1 cellular context compared by ENCODE assay signal in the genomic region with DNA sequence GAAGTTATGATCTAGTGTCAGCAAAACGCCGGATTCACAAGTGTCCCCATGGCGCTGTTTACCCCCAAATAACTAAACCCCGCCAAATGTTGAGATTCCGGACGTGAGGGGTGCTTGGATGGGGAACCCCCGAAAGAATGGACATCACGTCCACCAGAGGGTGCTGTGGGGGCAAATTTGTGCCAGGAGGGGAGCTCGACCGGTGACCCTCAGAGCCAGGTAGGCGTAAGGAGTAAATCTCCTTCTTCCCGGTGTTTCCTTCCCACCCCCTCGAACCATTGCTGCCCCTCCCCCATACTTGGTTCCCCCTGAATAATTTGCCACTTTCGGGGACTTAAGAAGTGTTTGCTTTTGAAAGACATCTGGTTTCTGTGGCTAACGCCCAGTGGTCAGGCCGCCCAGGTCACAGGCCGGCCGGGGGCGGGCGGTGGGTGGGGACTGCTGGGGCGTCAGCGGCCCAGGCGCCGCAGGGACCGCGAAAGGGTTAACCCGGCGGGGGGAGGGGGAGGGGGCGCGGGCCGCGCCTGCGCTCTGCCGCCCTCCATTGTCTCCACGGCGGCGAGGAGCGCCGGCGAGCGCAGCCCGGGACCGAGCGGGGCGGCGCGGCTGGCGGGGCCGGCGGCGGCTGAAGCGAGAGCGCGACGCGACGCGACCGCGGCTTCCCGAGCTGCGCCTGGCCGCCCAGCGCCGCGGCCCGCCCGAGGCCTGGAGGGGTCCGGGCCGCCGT.
A peak's percentile ranks its signal among the peaks of the same experiment; 100 is the strongest.
TF ChIP-seq lines count a peak whose summit lies in the region.

A gene (plus strand): TSS at position 544 of the 727 bp plus-strand sequence. CDS start 648 bp downstream, outside the sequence.

TF ChIP-seq in GM12878, 131 proteins besides CTCF, POLR2A, EP300 and RAD21 (continued from another document and continues in another):
- TF ChIP-seq FOXK2 (IDR thresholded peaks at IDR 0.05) (no peak), MXI1 (IDR thresholded peaks at IDR 0.05; ENCODE audit: low read depth, low read length) (peak; percentile 55; the same call in 1 of the 2 replicates), HCFC1 (IDR thresholded peaks at IDR 0.05; ENCODE audit: low read length) (no peak), DPF2 (IDR thresholded peaks at IDR 0.05) (no peak), CBX5 (IDR thresholded peaks at IDR 0.05; ENCODE audit: low read depth) (no peak), ASH2L (IDR thresholded peaks at IDR 0.05; ENCODE audit: borderline replicate concordance, low read depth) (no peak), NFXL1 (IDR thresholded peaks at IDR 0.05; ENCODE audit: borderline replicate concordance) (no peak), NFIC (IDR thresholded peaks at IDR 0.05; ENCODE audit: low read depth, low read length) (peak; percentile 83), NRF1 (conservative IDR thresholded peaks at IDR 0.05; ENCODE audit: low read depth, low read length) (peak; percentile 43; the same call in 1 of the 2 replicates), HDAC2 (IDR thresholded peaks at IDR 0.05) (no peak), RBBP5 (conservative IDR thresholded peaks at IDR 0.05) (no peak), TCF7 (IDR thresholded peaks at IDR 0.05; ENCODE audit: borderline replicate concordance) (peak; percentile 75; the same call in 1 of the 2 replicates), ZNF622 (IDR thresholded peaks at IDR 0.05) (no peak), MTA2 (IDR thresholded peaks at IDR 0.05; ENCODE audit: low read depth) (peak; percentile 74), EZH2 (IDR thresholded peaks at IDR 0.05; ENCODE audit: borderline replicate concordance, control insufficient read depth, low read depth, low read length) (no peak), ZNF207 (IDR thresholded peaks at IDR 0.05; ENCODE audit: borderline replicate concordance) (no peak), MYB (IDR thresholded peaks at IDR 0.05; ENCODE audit: borderline replicate concordance, low read depth, low read length) (no peak), RFX5 (IDR thresholded peaks at IDR 0.05; ENCODE audit: low read depth, low read length) (no peak), SMC3 (IDR thresholded peaks at IDR 0.05; ENCODE audit: borderline replicate concordance, low read length) (peak; percentile 82), NR2F1 (conservative IDR thresholded peaks at IDR 0.05) (peak; percentile 93), HDAC6 (IDR thresholded peaks at IDR 0.05; ENCODE audit: unreplicated experiment) (no peak), RCOR1 (conservative IDR thresholded peaks at IDR 0.05; ENCODE audit: low read depth, low read length) (0 out of 2 replicates have a peak, but pooled peaks have one; percentile 23), IKZF1 (conservative IDR thresholded peaks at IDR 0.05) (peak; percentile 53), POLR2AphosphoS2 (IDR thresholded peaks at IDR 0.05; ENCODE audit: low read depth, low read length) (no peak), LARP7 (IDR thresholded peaks at IDR 0.05) (no peak; the same call in 1 of the 2 replicates), SMAD1 (IDR thresholded peaks at IDR 0.05; ENCODE audit: low read depth, partially characterized antibody) (no peak), CHD1 (IDR thresholded peaks at IDR 0.05; ENCODE audit: low read depth, low read length) (peak; percentile 64; the same call in 1 of the 2 replicates), EED (IDR thresholded peaks at IDR 0.05; ENCODE audit: low read depth) (peak; percentile 92), ETV6 (conservative IDR thresholded peaks at IDR 0.05 in 1 of 2, IDR thresholded peaks at IDR 0.05 in 1 of 2; ENCODE audit: borderline replicate concordance in 1 of 2, low read depth in 1 of 2) (no peak; a peak in 1 of 4 replicates), ESRRA (IDR thresholded peaks at IDR 0.05; ENCODE audit: low read length) (no peak)
- TF ChIP-seq, protein P1, sequence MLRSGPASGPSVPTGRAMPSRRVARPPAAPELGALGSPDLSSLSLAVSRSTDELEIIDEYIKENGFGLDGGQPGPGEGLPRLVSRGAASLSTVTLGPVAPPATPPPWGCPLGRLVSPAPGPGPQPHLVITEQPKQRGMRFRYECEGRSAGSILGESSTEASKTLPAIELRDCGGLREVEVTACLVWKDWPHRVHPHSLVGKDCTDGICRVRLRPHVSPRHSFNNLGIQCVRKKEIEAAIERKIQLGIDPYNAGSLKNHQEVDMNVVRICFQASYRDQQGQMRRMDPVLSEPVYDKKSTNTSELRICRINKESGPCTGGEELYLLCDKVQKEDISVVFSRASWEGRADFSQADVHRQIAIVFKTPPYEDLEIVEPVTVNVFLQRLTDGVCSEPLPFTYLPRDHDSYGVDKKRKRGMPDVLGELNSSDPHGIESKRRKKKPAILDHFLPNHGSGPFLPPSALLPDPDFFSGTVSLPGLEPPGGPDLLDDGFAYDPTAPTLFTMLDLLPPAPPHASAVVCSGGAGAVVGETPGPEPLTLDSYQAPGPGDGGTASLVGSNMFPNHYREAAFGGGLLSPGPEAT (IDR thresholded peaks at IDR 0.05; ENCODE audit: low read depth) = peak; percentile 53; the same call in 1 of the 2 replicates
- TF ChIP-seq, protein P2, sequence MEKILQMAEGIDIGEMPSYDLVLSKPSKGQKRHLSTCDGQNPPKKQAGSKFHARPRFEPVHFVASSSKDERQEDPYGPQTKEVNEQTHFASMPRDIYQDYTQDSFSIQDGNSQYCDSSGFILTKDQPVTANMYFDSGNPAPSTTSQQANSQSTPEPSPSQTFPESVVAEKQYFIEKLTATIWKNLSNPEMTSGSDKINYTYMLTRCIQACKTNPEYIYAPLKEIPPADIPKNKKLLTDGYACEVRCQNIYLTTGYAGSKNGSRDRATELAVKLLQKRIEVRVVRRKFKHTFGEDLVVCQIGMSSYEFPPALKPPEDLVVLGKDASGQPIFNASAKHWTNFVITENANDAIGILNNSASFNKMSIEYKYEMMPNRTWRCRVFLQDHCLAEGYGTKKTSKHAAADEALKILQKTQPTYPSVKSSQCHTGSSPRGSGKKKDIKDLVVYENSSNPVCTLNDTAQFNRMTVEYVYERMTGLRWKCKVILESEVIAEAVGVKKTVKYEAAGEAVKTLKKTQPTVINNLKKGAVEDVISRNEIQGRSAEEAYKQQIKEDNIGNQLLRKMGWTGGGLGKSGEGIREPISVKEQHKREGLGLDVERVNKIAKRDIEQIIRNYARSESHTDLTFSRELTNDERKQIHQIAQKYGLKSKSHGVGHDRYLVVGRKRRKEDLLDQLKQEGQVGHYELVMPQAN (conservative IDR thresholded peaks at IDR 0.05) = no peak
- TF ChIP-seq, protein P3, sequence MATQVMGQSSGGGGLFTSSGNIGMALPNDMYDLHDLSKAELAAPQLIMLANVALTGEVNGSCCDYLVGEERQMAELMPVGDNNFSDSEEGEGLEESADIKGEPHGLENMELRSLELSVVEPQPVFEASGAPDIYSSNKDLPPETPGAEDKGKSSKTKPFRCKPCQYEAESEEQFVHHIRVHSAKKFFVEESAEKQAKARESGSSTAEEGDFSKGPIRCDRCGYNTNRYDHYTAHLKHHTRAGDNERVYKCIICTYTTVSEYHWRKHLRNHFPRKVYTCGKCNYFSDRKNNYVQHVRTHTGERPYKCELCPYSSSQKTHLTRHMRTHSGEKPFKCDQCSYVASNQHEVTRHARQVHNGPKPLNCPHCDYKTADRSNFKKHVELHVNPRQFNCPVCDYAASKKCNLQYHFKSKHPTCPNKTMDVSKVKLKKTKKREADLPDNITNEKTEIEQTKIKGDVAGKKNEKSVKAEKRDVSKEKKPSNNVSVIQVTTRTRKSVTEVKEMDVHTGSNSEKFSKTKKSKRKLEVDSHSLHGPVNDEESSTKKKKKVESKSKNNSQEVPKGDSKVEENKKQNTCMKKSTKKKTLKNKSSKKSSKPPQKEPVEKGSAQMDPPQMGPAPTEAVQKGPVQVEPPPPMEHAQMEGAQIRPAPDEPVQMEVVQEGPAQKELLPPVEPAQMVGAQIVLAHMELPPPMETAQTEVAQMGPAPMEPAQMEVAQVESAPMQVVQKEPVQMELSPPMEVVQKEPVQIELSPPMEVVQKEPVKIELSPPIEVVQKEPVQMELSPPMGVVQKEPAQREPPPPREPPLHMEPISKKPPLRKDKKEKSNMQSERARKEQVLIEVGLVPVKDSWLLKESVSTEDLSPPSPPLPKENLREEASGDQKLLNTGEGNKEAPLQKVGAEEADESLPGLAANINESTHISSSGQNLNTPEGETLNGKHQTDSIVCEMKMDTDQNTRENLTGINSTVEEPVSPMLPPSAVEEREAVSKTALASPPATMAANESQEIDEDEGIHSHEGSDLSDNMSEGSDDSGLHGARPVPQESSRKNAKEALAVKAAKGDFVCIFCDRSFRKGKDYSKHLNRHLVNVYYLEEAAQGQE (IDR thresholded peaks at IDR 0.05; ENCODE audit: low read depth, low read length) = no peak
- TF ChIP-seq, protein P4, sequence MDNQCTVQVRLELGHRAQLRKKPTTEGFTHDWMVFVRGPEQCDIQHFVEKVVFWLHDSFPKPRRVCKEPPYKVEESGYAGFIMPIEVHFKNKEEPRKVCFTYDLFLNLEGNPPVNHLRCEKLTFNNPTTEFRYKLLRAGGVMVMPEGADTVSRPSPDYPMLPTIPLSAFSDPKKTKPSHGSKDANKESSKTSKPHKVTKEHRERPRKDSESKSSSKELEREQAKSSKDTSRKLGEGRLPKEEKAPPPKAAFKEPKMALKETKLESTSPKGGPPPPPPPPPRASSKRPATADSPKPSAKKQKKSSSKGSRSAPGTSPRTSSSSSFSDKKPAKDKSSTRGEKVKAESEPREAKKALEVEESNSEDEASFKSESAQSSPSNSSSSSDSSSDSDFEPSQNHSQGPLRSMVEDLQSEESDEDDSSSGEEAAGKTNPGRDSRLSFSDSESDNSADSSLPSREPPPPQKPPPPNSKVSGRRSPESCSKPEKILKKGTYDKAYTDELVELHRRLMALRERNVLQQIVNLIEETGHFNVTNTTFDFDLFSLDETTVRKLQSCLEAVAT (IDR thresholded peaks at IDR 0.05) = peak; percentile 85
- TF ChIP-seq, protein P5, sequence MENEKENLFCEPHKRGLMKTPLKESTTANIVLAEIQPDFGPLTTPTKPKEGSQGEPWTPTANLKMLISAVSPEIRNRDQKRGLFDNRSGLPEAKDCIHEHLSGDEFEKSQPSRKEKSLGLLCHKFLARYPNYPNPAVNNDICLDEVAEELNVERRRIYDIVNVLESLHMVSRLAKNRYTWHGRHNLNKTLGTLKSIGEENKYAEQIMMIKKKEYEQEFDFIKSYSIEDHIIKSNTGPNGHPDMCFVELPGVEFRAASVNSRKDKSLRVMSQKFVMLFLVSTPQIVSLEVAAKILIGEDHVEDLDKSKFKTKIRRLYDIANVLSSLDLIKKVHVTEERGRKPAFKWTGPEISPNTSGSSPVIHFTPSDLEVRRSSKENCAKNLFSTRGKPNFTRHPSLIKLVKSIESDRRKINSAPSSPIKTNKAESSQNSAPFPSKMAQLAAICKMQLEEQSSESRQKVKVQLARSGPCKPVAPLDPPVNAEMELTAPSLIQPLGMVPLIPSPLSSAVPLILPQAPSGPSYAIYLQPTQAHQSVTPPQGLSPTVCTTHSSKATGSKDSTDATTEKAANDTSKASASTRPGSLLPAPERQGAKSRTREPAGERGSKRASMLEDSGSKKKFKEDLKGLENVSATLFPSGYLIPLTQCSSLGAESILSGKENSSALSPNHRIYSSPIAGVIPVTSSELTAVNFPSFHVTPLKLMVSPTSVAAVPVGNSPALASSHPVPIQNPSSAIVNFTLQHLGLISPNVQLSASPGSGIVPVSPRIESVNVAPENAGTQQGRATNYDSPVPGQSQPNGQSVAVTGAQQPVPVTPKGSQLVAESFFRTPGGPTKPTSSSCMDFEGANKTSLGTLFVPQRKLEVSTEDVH (IDR thresholded peaks at IDR 0.05; ENCODE audit: low read depth, partially characterized antibody) = peak; percentile 39
- TF ChIP-seq, protein P6, sequence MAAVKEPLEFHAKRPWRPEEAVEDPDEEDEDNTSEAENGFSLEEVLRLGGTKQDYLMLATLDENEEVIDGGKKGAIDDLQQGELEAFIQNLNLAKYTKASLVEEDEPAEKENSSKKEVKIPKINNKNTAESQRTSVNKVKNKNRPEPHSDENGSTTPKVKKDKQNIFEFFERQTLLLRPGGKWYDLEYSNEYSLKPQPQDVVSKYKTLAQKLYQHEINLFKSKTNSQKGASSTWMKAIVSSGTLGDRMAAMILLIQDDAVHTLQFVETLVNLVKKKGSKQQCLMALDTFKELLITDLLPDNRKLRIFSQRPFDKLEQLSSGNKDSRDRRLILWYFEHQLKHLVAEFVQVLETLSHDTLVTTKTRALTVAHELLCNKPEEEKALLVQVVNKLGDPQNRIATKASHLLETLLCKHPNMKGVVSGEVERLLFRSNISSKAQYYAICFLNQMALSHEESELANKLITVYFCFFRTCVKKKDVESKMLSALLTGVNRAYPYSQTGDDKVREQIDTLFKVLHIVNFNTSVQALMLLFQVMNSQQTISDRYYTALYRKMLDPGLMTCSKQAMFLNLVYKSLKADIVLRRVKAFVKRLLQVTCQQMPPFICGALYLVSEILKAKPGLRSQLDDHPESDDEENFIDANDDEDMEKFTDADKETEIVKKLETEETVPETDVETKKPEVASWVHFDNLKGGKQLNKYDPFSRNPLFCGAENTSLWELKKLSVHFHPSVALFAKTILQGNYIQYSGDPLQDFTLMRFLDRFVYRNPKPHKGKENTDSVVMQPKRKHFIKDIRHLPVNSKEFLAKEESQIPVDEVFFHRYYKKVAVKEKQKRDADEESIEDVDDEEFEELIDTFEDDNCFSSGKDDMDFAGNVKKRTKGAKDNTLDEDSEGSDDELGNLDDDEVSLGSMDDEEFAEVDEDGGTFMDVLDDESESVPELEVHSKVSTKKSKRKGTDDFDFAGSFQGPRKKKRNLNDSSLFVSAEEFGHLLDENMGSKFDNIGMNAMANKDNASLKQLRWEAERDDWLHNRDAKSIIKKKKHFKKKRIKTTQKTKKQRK (IDR thresholded peaks at IDR 0.05; ENCODE audit: low read depth, low read length) = no peak
- TF ChIP-seq, protein P7, sequence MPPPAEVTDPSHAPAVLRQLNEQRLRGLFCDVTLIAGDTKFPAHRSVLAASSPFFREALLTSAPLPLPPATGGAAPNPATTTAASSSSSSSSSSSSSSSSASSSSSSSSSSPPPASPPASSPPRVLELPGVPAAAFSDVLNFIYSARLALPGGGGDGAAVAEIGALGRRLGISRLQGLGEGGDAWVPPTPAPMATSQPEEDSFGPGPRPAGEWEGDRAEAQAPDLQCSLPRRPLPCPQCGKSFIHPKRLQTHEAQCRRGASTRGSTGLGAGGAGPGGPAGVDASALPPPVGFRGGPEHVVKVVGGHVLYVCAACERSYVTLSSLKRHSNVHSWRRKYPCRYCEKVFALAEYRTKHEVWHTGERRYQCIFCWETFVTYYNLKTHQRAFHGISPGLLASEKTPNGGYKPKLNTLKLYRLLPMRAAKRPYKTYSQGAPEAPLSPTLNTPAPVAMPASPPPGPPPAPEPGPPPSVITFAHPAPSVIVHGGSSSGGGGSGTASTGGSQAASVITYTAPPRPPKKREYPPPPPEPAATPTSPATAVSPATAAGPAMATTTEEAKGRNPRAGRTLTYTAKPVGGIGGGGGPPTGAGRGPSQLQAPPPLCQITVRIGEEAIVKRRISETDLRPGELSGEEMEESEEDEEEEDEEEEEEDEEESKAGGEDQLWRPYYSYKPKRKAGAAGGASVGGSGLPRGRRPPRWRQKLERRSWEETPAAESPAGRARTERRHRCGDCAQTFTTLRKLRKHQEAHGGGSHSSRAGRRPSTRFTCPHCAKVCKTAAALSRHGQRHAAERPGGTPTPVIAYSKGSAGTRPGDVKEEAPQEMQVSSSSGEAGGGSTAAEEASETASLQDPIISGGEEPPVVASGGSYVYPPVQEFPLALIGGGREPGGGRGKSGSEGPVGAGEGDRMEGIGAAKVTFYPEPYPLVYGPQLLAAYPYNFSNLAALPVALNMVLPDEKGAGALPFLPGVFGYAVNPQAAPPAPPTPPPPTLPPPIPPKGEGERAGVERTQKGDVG (CRISPR knock-in tag; IDR thresholded peaks at IDR 0.05) = no peak
- TF ChIP-seq, protein P8, sequence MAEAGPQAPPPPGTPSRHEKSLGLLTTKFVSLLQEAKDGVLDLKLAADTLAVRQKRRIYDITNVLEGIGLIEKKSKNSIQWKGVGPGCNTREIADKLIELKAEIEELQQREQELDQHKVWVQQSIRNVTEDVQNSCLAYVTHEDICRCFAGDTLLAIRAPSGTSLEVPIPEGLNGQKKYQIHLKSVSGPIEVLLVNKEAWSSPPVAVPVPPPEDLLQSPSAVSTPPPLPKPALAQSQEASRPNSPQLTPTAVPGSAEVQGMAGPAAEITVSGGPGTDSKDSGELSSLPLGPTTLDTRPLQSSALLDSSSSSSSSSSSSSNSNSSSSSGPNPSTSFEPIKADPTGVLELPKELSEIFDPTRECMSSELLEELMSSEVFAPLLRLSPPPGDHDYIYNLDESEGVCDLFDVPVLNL (IDR thresholded peaks at IDR 0.05; ENCODE audit: low read depth, low read length) = no peak
